Comparison of ENCODE assay signal across 11 cellular contexts in genomic region chr5:76831108-76831447, GRCh38. TPM values are rescaled to one million over a fixed set of nuclear protein-coding genes. Genes with fewer than 3 reads are reported as not detected.
DNase-seq lines count a peak whose midpoint lies in the region; ATAC-seq and TF ChIP-seq lines count a peak whose summit lies in the region.
"Had no signal": no experiment of that assay in that cellular context is flagged by ENCODE, and none has a peak within 500 bp of the region (broad histone marks: within the 10 kb centered on the region; RNA-seq: fewer than 3 reads in every experiment).

No MANE protein-coding gene starts in this region.

- DNase-seq in GM20000 (ENCODE audit: low spot score) (peak; percentile 16), RWPE2 (ENCODE audit: low spot score) (no peak), epithelial cell of esophagus (ENCODE audit: low read depth) (peak; percentile 61), trophoblast cell (peak; percentile 30 to 35), uterus (no peak), prostate gland (ENCODE audit: low spot score) (no peak), NCI-H446 treated with DMSO at 0.1 percent for 48 hours (lab: John Stamatoyannopoulos, UW) (no peak), SIG-M5 (lab: John Stamatoyannopoulos, UW) (no peak)
- DNase-seq: activated CD4-positive, alpha-beta T cell treated with anti-CD3 and anti-CD28 coated beads for 48 hours; DND-41 had no signal

- no peak overlapping the region for H2AK5ac ChIP-seq in trophoblast cell (ENCODE audit: low read length)

- no peak overlapping the region for H3K4me2 ChIP-seq in trophoblast cell (ENCODE audit: low read length)

- ATAC-seq in RWPE2 (ENCODE audit: low read depth) = peak; percentile 37

- no peak for TF ChIP-seq POLR2A in uterus (IDR thresholded peaks at IDR 0.05)
- no peak for TF ChIP-seq POLR2A in prostate gland (IDR thresholded peaks at IDR 0.05)

- intact Hi-C loops in uterus (cut with DNase I; ENCODE audit: low total_unique reads) (no loop called here), prostate gland (cut with DNase I) (no loop called here)

- no peak overlapping the region for H2AFZ ChIP-seq in trophoblast cell (ENCODE audit: insufficient read depth, low read length, poor library complexity)

- peaks cover 55% of the 10 kb centered on the region for H3K36me3 ChIP-seq in RWPE2 (ENCODE audit: low read depth)
- H3K36me3 ChIP-seq in trophoblast cell (ENCODE audit: control insufficient read depth in 1 of 2, insufficient read depth in 2 of 2, low read length in 2 of 2) = no peaks in the 10 kb centered on the region
- H3K36me3 ChIP-seq in uterus = no peaks in the 10 kb centered on the region
- no peaks in the 10 kb centered on the region for H3K36me3 ChIP-seq in prostate gland
- H3K36me3 ChIP-seq: right atrium auricular region had no signal

- H3K4me1 ChIP-seq in RWPE2 (ENCODE audit: insufficient read depth, poor library complexity, severe bottlenecking) (peaks cover 12% of the 10 kb centered on the region), trophoblast cell (ENCODE audit: control insufficient read depth in 1 of 2, insufficient read depth in 2 of 2, low read length in 2 of 2) (peaks cover 2 to 3% of the 10 kb centered on the region in 2 experiments), uterus (no peaks in the 10 kb centered on the region), prostate gland (replicated peaks) (no peaks in the 10 kb centered on the region)
- H3K4me1 ChIP-seq: right atrium auricular region had no signal

- no peak overlapping the region for H2BK12ac ChIP-seq in trophoblast cell (ENCODE audit: low read length)

- TF ChIP-seq CTCF in GM20000 (IDR thresholded peaks at IDR 0.05; ENCODE audit: extremely low read depth, missing control alignments) (no peak), RWPE2 (IDR thresholded peaks at IDR 0.05; ENCODE audit: poor library complexity, severe bottlenecking) (no peak), epithelial cell of esophagus (IDR thresholded peaks at IDR 0.05; ENCODE audit: insufficient read depth, low read depth, low read length, missing control alignments) (no peak), uterus (IDR thresholded peaks at IDR 0.05) (no peak), prostate gland (IDR thresholded peaks at IDR 0.05) (no peak)

- H2BK120ac ChIP-seq in trophoblast cell (ENCODE audit: insufficient read depth, low read length, poor library complexity) = no peak overlapping the region

- no peaks in the 10 kb centered on the region for H3K79me2 ChIP-seq in trophoblast cell (ENCODE audit: control insufficient read depth, insufficient read depth, low read length, poor library complexity)

- H3K4me3 ChIP-seq in RWPE2 (ENCODE audit: severe bottlenecking) (no peak overlapping the region), epithelial cell of esophagus (ENCODE audit: low read length) (no peak overlapping the region), trophoblast cell (ENCODE audit: low read depth, low read length) (no peak overlapping the region), uterus (no peak overlapping the region), prostate gland (no peak overlapping the region)
- H3K4me3 ChIP-seq: right atrium auricular region had no signal

- H3K4ac ChIP-seq in trophoblast cell (ENCODE audit: low read depth, low read length) = no peak overlapping the region

- no peak overlapping the region for H4K91ac ChIP-seq in trophoblast cell (ENCODE audit: low read depth, low read length)

- H3K14ac ChIP-seq in trophoblast cell (ENCODE audit: low read length) = no peak overlapping the region

- H3K27me3 ChIP-seq in RWPE2 (ENCODE audit: insufficient read depth, poor library complexity, severe bottlenecking) (no peaks in the 10 kb centered on the region), trophoblast cell (ENCODE audit: insufficient read depth, low read length) (no peaks in the 10 kb centered on the region), uterus (no peaks in the 10 kb centered on the region), prostate gland (replicated peaks; ENCODE audit: insufficient read depth) (no peaks in the 10 kb centered on the region)
- H3K27me3 ChIP-seq: right atrium auricular region had no signal

- WGBS in trophoblast cell (ENCODE audit: extremely low coverage, insufficient coverage, insufficient read length) = no CpG with 5 or more reads among the region's 2 CpGs
- 43% methylated on average over 2 of the region's 2 CpGs for WGBS in prostate gland

- H3K9me3 ChIP-seq in RWPE2 (ENCODE audit: severe bottlenecking) (no peaks in the 10 kb centered on the region), trophoblast cell (ENCODE audit: insufficient read depth, low read depth, low read length) (no peaks in the 10 kb centered on the region), uterus (no peaks in the 10 kb centered on the region), prostate gland (no peaks in the 10 kb centered on the region)
- H3K9me3 ChIP-seq: right atrium auricular region had no signal

- no peak overlapping the region for H3K23ac ChIP-seq in trophoblast cell (ENCODE audit: low read length)

- H3K79me1 ChIP-seq in trophoblast cell (ENCODE audit: low read length) = no peaks in the 10 kb centered on the region

- no peak overlapping the region for H4K12ac ChIP-seq in trophoblast cell (ENCODE audit: low read depth, low read length)

- H3K18ac ChIP-seq in trophoblast cell (ENCODE audit: low read length) = no peak overlapping the region

- no peak overlapping the region for H3K27ac ChIP-seq in RWPE2 (ENCODE audit: poor library complexity, severe bottlenecking)
- no peak overlapping the region for H3K27ac ChIP-seq in trophoblast cell (ENCODE audit: low read depth, low read length)
- H3K27ac ChIP-seq in uterus = no peak overlapping the region
- no peak overlapping the region for H3K27ac ChIP-seq in prostate gland
- H3K27ac ChIP-seq: right atrium auricular region had no signal

- no peak overlapping the region for H3K9ac ChIP-seq in trophoblast cell (ENCODE audit: low read length)

- no peak overlapping the region for H4K8ac ChIP-seq in trophoblast cell (ENCODE audit: low read depth, low read length)

- H2BK5ac ChIP-seq in trophoblast cell (ENCODE audit: low read depth, low read length, poor library complexity) = no peak overlapping the region

RNA-seq across cellular contexts. Expression of gene F2RL1, which starts 12.2 kb away (rescaled TPM):
- 13.8 and 14.8 TPM in 2 replicates for polyA plus RNA-seq in trophoblast cell (2013)
- total RNA-seq in uterus (1 to 10 TPM in 2 of 4 donors, under 1 TPM in 1, not detected in 1; 0.24 to 3.3 (median 2.1) TPM), prostate gland (1 to 10 TPM; 4.9 to 7.8 TPM)

RNA-seq across cellular contexts. Expression of gene S100Z, which starts 18.7 kb away (rescaled TPM):
- 0.03 TPM in 1 of 2 replicates, not detected in the other for polyA plus RNA-seq in trophoblast cell (2013)
- total RNA-seq in uterus (under 1 TPM in 1 of 4 donors, not detected in 3; 0.35 TPM), prostate gland (1 to 10 TPM in 1 of 2 donors, not detected in 1; 1.7 TPM)
- total RNA-seq: right atrium auricular region had no signal

Comparison
In these comparisons a context has a peak if more than half of its experiments do, and no peak if none do; other contexts are left out.
1. DNase-seq: peak in GM20000 (single experiment), epithelial cell of esophagus (single experiment) and trophoblast cell (2 of 2); none in RWPE2 (single experiment), uterus (0 of 2), prostate gland (single experiment), NCI-H446 treated with DMSO at 0.1 percent for 48 hours (single experiment) and SIG-M5 (single experiment).